Comparison of ENCODE assay signal across 8 cellular contexts in the genomic region with DNA sequence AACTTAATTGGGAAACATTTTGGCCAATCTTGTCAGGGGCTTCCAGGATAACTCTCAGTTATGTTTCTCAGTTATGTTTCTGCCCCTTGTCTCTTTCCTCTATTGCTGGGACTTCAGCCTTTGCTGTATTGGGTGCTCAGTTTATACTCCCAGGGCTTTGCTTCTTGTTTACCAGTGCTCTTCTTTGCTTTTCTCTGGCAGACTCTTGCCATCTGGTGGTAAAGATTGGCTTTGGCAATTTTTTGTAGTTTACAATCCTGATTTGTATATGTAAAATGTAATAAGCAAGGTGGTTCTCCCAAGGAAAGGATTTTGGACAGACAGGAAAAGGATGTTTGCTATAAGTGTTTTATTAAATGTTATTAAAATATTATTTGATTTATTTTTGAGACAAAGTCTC. TPM values are rescaled to one million over a fixed set of nuclear protein-coding genes. Genes with fewer than 3 reads are reported as not detected.
DNase-seq lines count a peak whose midpoint lies in the region; ATAC-seq and TF ChIP-seq lines count a peak whose summit lies in the region.

No MANE protein-coding gene starts in this region.

- intact Hi-C loops in left colon (cut with DNase I, micrococcal nuclease): no loop called here

- POLR2A ChIA-PET in AG04450 (lab: Yijun Ruan, JAX): no interaction called here

- peak; percentile 80 for ATAC-seq in left colon
- no peak for ATAC-seq in HG02759 (IDR thresholded peaks at IDR 0.05; ENCODE audit: unreplicated experiment)
- no peak for ATAC-seq in HG02938 (IDR thresholded peaks at IDR 0.05; ENCODE audit: unreplicated experiment)
- no peak for ATAC-seq in GM21390 (IDR thresholded peaks at IDR 0.05; ENCODE audit: unreplicated experiment)

- no peaks in the 10 kb centered on the region for H3K9me3 ChIP-seq in AG04450 (ENCODE audit: control insufficient read depth, insufficient read depth, low read length)

- TF ChIP-seq CTCF in AG04450 (IDR thresholded peaks at IDR 0.05; ENCODE audit: low read depth, low read length) (peak; percentile 63), GM12873 (IDR thresholded peaks at IDR 0.05; ENCODE audit: insufficient read depth, low read depth, low read length, missing control alignments) (peak; percentile 46)

- no peaks in the 10 kb centered on the region for H3K27me3 ChIP-seq in AG04450 (ENCODE audit: control insufficient read depth, insufficient read depth, low read length)

- CTCF ChIA-PET in AG04450 (lab: Charles Lee): interaction anchor here (1.0 to 2.6 kb wide), 3 partner anchors 10 to 151 kb away, joined by 3 to 35 read pairs (median 3); no protein-coding TSS in a partner anchor

- DNase-seq in AG04450 (ENCODE audit: low read depth, low spot score): peak; percentile 2
- peak; percentile 46 for DNase-seq in NCI-H2196 (lab: John Stamatoyannopoulos, UW; ENCODE audit: unreplicated experiment)
- peak; percentile 31 for DNase-seq in astrocyte of the hippocampus (ENCODE audit: low read depth, low spot score)
- DNase-seq in left colon: no peak

- H3K27ac ChIP-seq in AG04450 (ENCODE audit: low read depth, low read length): no peak overlapping the region

- no peak overlapping the region for H3K4me3 ChIP-seq in AG04450 (ENCODE audit: low read depth, low read length)

RNA-seq across cellular contexts. Expression of a gene that starts 37.9 kb away (rescaled TPM):
- 14.5 and 19.8 TPM in 2 replicates for polyA plus RNA-seq in AG04450 (2011; rRNA removed)
- 11.0 and 11.4 TPM in 2 replicates for polyA minus RNA-seq in AG04450 (2011; rRNA and poly(A)+ RNA removed)
- total RNA-seq in left colon: 1 to 10 TPM; 1.9 to 4.8 TPM

RNA-seq across cellular contexts. Expression of a gene that starts 38.2 kb away (rescaled TPM):
- polyA plus RNA-seq in AG04450 (2011; rRNA removed): 57.1 and 72.9 TPM in 2 replicates
- 20.5 and 20.7 TPM in 2 replicates for polyA minus RNA-seq in AG04450 (2011; rRNA and poly(A)+ RNA removed)
- total RNA-seq in left colon: 10 to 100 TPM; 14.4 to 19.4 TPM

RNA-seq across cellular contexts. Expression of a gene that starts 38.4 kb away (rescaled TPM):
- polyA plus RNA-seq in AG04450 (2011; rRNA removed): 53.1 and 54.3 TPM in 2 replicates
- polyA minus RNA-seq in AG04450 (2011; rRNA and poly(A)+ RNA removed): 72.5 and 83.4 TPM in 2 replicates
- total RNA-seq in left colon: 10 to 100 TPM; 22.5 to 31.8 TPM

Comparison
In these comparisons a context has a peak if more than half of its experiments do, and no peak if none do; other contexts are left out.
1. DNase-seq: peak in AG04450 (single experiment), NCI-H2196 (single experiment) and astrocyte of the hippocampus (single experiment); none in left colon (0 of 2).